ENCODE assay signal across 30 cellular contexts in the genomic region with DNA sequence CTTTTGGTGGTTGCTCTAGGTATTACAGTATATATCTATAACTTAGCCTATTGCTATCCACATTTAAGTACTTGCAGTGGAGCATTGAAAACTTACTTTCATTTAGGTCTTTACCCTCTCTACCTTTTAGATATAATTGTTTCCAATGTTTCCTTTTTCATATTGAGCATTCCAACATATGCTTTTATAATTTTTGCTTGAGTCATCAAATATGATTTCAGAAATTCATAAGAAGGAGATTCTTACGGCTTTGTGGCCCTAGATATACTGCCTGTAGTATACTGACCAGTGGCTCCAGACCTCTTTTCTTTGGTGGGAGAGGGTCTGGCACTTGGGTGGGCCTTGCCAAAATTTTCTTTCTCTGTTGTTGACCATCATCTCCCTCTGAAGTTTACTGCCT.
"Had no signal": no experiment of that assay in that cellular context is flagged by ENCODE, and none has a peak within 500 bp of the region (broad histone marks: within the 10 kb centered on the region; RNA-seq: fewer than 3 reads in every experiment).

No MANE protein-coding gene starts in this region.

- H3K4me1 Mint-ChIP-seq: activated B cell treated with CpG ODN at 0.5 μM for 24 hours; activated naive CD4-positive, alpha-beta T cell treated with anti-CD3 and anti-CD28 coated beads, Interleukin-2, amount 10 ng/mL, durations not matched to agents 7 days and 5 days; activated naive CD8-positive, alpha-beta T cell treated with anti-CD3 and anti-CD28 coated beads, Interleukin-2, amount 10 ng/mL, durations not matched to agents 7 days and 5 days; brain; endodermal cell had no signal

- H3K4me3 ChIP-seq: ascending aorta, breast epithelium, cardiac muscle cell, colonic mucosa, dorsolateral prefrontal cortex, heart left ventricle had no signal

- H3K27ac ChIP-seq: ascending aorta, breast epithelium, cardiac muscle cell, colonic mucosa, dorsolateral prefrontal cortex, heart left ventricle, WERI-Rb-1 had no signal

- H3K4me3 Mint-ChIP-seq: activated B cell treated with CpG ODN at 0.5 μM for 24 hours; activated CD8-positive, alpha-beta T cell treated with anti-CD3 and anti-CD28 coated beads for 36 hours; activated naive CD4-positive, alpha-beta T cell treated with anti-CD3 and anti-CD28 coated beads, Interleukin-2, amount 10 ng/mL, durations not matched to agents 7 days and 5 days; activated naive CD8-positive, alpha-beta T cell treated with anti-CD3 and anti-CD28 coated beads, Interleukin-2, amount 10 ng/mL, durations not matched to agents 7 days and 5 days; brain; dendritic cell treated with granulocyte-macrophage colony-stimulating factor and Interleukin-4, amounts not matched to agents 40 ng/mL and 50 ng/mL, for 4 days; endodermal cell; T-helper 1 cell treated with Interleukin-12 subunit alpha and Interleukin-12 subunit beta and Interleukin-4 antibody, amounts not matched to agents 30 μg/mL and 1 μg/mL, for 36 hours had no signal

- ATAC-seq: activated CD4-positive, CD25-positive, alpha-beta regulatory T cell treated with anti-CD3 and anti-CD28 coated beads, Interleukin-2, amount 50 U/mL, for 24 hours; activated CD8-positive, alpha-beta T cell treated with anti-CD3 and anti-CD28 coated beads for 36 hours; activated naive CD4-positive, alpha-beta T cell treated with anti-CD3 and anti-CD28 coated beads, Interleukin-2, amount 50 U/mL, for 72 hours; esophagus mucosa; heart left ventricle had no signal

- DNase-seq: activated B cell treated with CpG ODN at 0.5 μM for 24 hours; activated CD4-positive, alpha-beta T cell treated with anti-CD3 and anti-CD28 coated beads for 48 hours; activated CD4-positive, alpha-beta T cell treated with anti-CD3 and anti-CD28 coated beads, Interleukin-2, amount 50 U/mL, for 1 hour; activated CD4-positive, alpha-beta T cell treated with anti-CD3 and anti-CD28 coated beads, Interleukin-2, amount 50 U/mL, for 48 hours; activated CD8-positive, alpha-beta memory T cell treated with anti-CD3 and anti-CD28 coated beads for 24 hours; activated CD8-positive, alpha-beta T cell treated with anti-CD3 and anti-CD28 coated beads for 36 hours; activated gamma-delta T cell; activated naive CD4-positive, alpha-beta T cell; activated naive CD4-positive, alpha-beta T cell treated with anti-CD3 and anti-CD28 coated beads, Interleukin-2, amount 10 ng/mL, durations not matched to agents 7 days and 5 days; activated naive CD8-positive, alpha-beta T cell treated with anti-CD3 and anti-CD28 coated beads, Interleukin-2, amount 10 ng/mL, durations not matched to agents 7 days and 5 days; activated T-cell treated with anti-CD3 and anti-CD28 coated beads, Interleukin-2, amount 50 U/mL, for 48 hours; central memory CD4-positive, alpha-beta T cell; cerebellar nuclear complex; colonic mucosa; dorsolateral prefrontal cortex; effector memory CD4-positive, alpha-beta T cell; endodermal cell; foreskin fibroblast; heart left ventricle; T1000; WERI-Rb-1 had no signal

- H3K27me3 ChIP-seq: ascending aorta, breast epithelium, cardiac muscle cell, colonic mucosa, dorsolateral prefrontal cortex, heart left ventricle had no signal

- H3K27ac Mint-ChIP-seq: activated B cell treated with CpG ODN at 0.5 μM for 24 hours; activated CD8-positive, alpha-beta T cell treated with anti-CD3 and anti-CD28 coated beads for 36 hours; activated naive CD4-positive, alpha-beta T cell treated with anti-CD3 and anti-CD28 coated beads, Interleukin-2, amount 10 ng/mL, durations not matched to agents 7 days and 5 days; activated naive CD4-positive, alpha-beta T cell treated with anti-CD3 and anti-CD28 coated beads, Interleukin-2, amount 50 U/mL, for 72 hours; activated naive CD8-positive, alpha-beta T cell treated with anti-CD3 and anti-CD28 coated beads, Interleukin-2, amount 10 ng/mL, durations not matched to agents 7 days and 5 days; brain; dendritic cell treated with granulocyte-macrophage colony-stimulating factor and Interleukin-4, amounts not matched to agents 40 ng/mL and 50 ng/mL, for 4 days; endodermal cell; T-helper 1 cell treated with Interleukin-12 subunit alpha and Interleukin-12 subunit beta and Interleukin-4 antibody, amounts not matched to agents 30 μg/mL and 1 μg/mL, for 36 hours had no signal

- H3K4me1 ChIP-seq: ascending aorta, breast epithelium, colonic mucosa, heart left ventricle had no signal

- H3K36me3 ChIP-seq: colonic mucosa had no signal

- H3K27me3 Mint-ChIP-seq: activated B cell treated with CpG ODN at 0.5 μM for 24 hours; activated CD8-positive, alpha-beta T cell treated with anti-CD3 and anti-CD28 coated beads for 36 hours; activated naive CD4-positive, alpha-beta T cell treated with anti-CD3 and anti-CD28 coated beads, Interleukin-2, amount 10 ng/mL, durations not matched to agents 7 days and 5 days; activated naive CD8-positive, alpha-beta T cell treated with anti-CD3 and anti-CD28 coated beads, Interleukin-2, amount 10 ng/mL, durations not matched to agents 7 days and 5 days; brain; dendritic cell treated with granulocyte-macrophage colony-stimulating factor and Interleukin-4, amounts not matched to agents 40 ng/mL and 50 ng/mL, for 4 days had no signal
